Comparison of ENCODE assay signal across 20 cellular contexts in the genomic region with DNA sequence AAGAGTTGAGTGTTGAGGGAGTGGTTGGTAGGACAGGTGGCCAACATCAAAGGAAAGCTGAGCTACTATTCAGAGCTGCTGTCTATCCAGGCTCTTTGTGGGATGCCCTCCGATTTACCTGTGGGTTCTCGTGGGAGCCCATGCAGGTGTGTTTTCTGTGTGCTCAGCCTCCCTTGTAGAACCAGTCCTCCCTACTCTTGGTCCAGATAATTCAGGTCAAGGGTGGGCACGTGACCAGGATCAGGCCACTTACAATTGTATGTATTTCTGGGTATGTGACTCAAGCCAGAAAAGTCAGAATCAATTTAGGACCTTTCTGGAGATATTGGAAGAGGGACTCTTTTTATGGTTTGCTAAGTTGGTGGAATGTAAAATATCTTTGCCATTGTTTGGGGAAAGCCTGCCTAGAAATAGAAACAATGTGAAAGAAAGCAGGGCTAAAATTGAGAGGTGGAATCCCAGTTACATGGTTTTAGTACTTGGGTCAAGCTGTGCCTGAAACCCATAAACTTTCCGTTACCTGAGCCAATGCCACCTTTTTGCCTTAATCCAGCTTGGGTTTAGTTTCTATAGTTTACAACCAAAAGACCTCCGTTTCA.
"Had no signal": no experiment of that assay in that cellular context is flagged by ENCODE, and none has a peak within 500 bp of the region (broad histone marks: within the 10 kb centered on the region; RNA-seq: fewer than 3 reads in every experiment).

No MANE protein-coding gene starts in this region.

- H3K4me3 ChIP-seq: breast epithelium, esophagus squamous epithelium, heart right ventricle, lung, prostate gland, right atrium auricular region, spleen, thoracic aorta had no signal

- DNase-seq: activated gamma-delta T cell treated with Interleukin-2 at 50 U/mL for 16 hours; activated T-cell treated with anti-CD3 and anti-CD28 coated beads, Interleukin-2, amount 50 U/mL, for 1 hour; cortex of kidney; endodermal cell; esophagus squamous epithelium; heart right ventricle; natural killer cell; spleen; stimulated activated CD4-positive, alpha-beta T cell treated with anti-CD3 and anti-CD28 coated beads, Interleukin-4, amount 100 ng/mL, for 1 hour; stimulated activated naive CD4-positive, alpha-beta T cell treated with Interleukin-2 at 50 U/mL for 16 hours; T-helper 1 cell; T-helper 9 cell had no signal

- H3K27me3 ChIP-seq: breast epithelium, esophagus squamous epithelium, right atrium auricular region, spleen had no signal

- H3K36me3 ChIP-seq: breast epithelium, esophagus squamous epithelium, heart right ventricle, prostate gland, right atrium auricular region, spleen, thoracic aorta had no signal

- ATAC-seq: heart right ventricle, natural killer cell, WTC11 had no signal

- H3K27ac ChIP-seq: breast epithelium, esophagus squamous epithelium, heart right ventricle, prostate gland, right atrium auricular region, spleen, thoracic aorta had no signal

- H3K9me3 ChIP-seq: esophagus squamous epithelium, prostate gland, right atrium auricular region, thoracic aorta had no signal

- H3K4me1 ChIP-seq: breast epithelium, esophagus squamous epithelium, heart right ventricle, prostate gland, right atrium auricular region, spleen had no signal

- FAIRE-seq: astrocyte, keratinocyte had no signal
